ENCODE assay signal across 8 cellular contexts in genomic region chr3:78659386-78659987, GRCh38.
DNase-seq lines count a peak whose midpoint lies in the region; ATAC-seq, FAIRE-seq and TF ChIP-seq lines count a peak whose summit lies in the region.

No MANE protein-coding gene starts in this region.

- H3K9ac ChIP-seq in endothelial cell of umbilical vein (replicated peaks; ENCODE audit: extremely low read depth, insufficient read depth, low read length): no peak overlapping the region

- intact Hi-C loops in CD14-positive monocyte (cut with micrococcal nuclease): no loop called here
- intact Hi-C loops in PC-9 (cut with micrococcal nuclease; ENCODE audit: unreplicated experiment): loop anchor here (1.0 to 5.0 kb wide), 3 partner anchors 373 to 858 kb away; no protein-coding TSS in a partner anchor
- intact Hi-C loops in endothelial cell of umbilical vein (cut with micrococcal nuclease): loop anchor here (1.0 kb wide), 5 partner anchors 319 to 702 kb away; no protein-coding TSS in a partner anchor
- intact Hi-C loops in pancreas (cut with DNase I): loop anchor here in 1 of 3 donors (5.0 kb wide), 1 partner anchor 368 kb away; no protein-coding TSS in a partner anchor

- H3K9me1 ChIP-seq in endothelial cell of umbilical vein (replicated peaks; ENCODE audit: control insufficient read depth, extremely low read depth, insufficient read depth, low read length): no peaks in the 10 kb centered on the region

- no peaks in the 10 kb centered on the region for H3K27me3 Mint-ChIP-seq in CD14-positive monocyte (ENCODE audit: low read depth in 3 of 3)

- H3K4me1 Mint-ChIP-seq in CD14-positive monocyte: no peaks in the 10 kb centered on the region

- 44 to 45% methylated on average over 6 of the region's 6 CpGs for WGBS in pancreas, 2 donors

- H3K36me3 Mint-ChIP-seq in CD14-positive monocyte: no peaks in the 10 kb centered on the region

- H3K27ac Mint-ChIP-seq in CD14-positive monocyte: no peak overlapping the region

- H3K27me3 ChIP-seq in PC-9 (ENCODE audit: insufficient read depth, low read depth) (no peaks in the 10 kb centered on the region), endothelial cell of umbilical vein (ENCODE audit: control insufficient read depth in 2 of 2, insufficient read depth in 2 of 2, low read length in 2 of 2) (no peaks in the 10 kb centered on the region), pancreas (peaks cover 0 to 6% (median 1%) of the 10 kb centered on the region in 4 donors)

- no peaks in the 10 kb centered on the region for H3F3A ChIP-seq in PC-9 (ENCODE audit: insufficient read depth, low read depth)

- FAIRE-seq in endothelial cell of umbilical vein (lab: Jason Lieb, UNC): no peak
- peak; percentile 71 for FAIRE-seq in pancreas (lab: Jason Lieb, UNC)

- no peaks in the 10 kb centered on the region for H3K36me3 ChIP-seq in PC-9 (ENCODE audit: low read depth)
- H3K36me3 ChIP-seq in endothelial cell of umbilical vein (ENCODE audit: control insufficient read depth in 2 of 2, extremely low read depth in 1 of 2, insufficient read depth in 2 of 2, low read length in 2 of 2): no peaks in the 10 kb centered on the region
- H3K36me3 ChIP-seq in pancreas: no peaks in the 10 kb centered on the region

- H2AFZ ChIP-seq in PC-9 (no peak overlapping the region), endothelial cell of umbilical vein (ENCODE audit: low read depth, low read length) (no peak overlapping the region)

- H3K9me3 ChIP-seq in PC-9 (ENCODE audit: insufficient read depth, low read depth) (no peaks in the 10 kb centered on the region), endothelial cell of umbilical vein (replicated peaks; ENCODE audit: control insufficient read depth, insufficient read depth, low read length) (no peaks in the 10 kb centered on the region), pancreas (no peaks in the 10 kb centered on the region)

- no peak overlapping the region for H3K4me3 Mint-ChIP-seq in CD14-positive monocyte

- H3K9me3 Mint-ChIP-seq in CD14-positive monocyte: no peaks in the 10 kb centered on the region

- TF ChIP-seq POLR2A in endothelial cell of umbilical vein (IDR thresholded peaks at IDR 0.05; ENCODE audit: low read depth, low read length): no peak

- no peaks in the 10 kb centered on the region for H3K4me1 ChIP-seq in PC-9 (replicated peaks; ENCODE audit: insufficient read depth)
- no peaks in the 10 kb centered on the region for H3K4me1 ChIP-seq in endothelial cell of umbilical vein (ENCODE audit: control insufficient read depth, extremely low read depth, insufficient read depth, low read length)
- no peaks in the 10 kb centered on the region for H3K4me1 ChIP-seq in pancreas

- no TSS peak for BruUV-seq in PC-9 (replicated peaks; lab: Mats Ljungman, UMichigan)
- BruUV-seq in endothelial cell of umbilical vein (replicated peaks; lab: Mats Ljungman, UMichigan): no TSS peak

- TF ChIP-seq CTCF in CD14-positive monocyte (IDR thresholded peaks at IDR 0.05): peak; percentile 74
- TF ChIP-seq CTCF in GM12874 (IDR thresholded peaks at IDR 0.05; ENCODE audit: insufficient read depth, low read depth, low read length): 0 out of 2 replicates have a peak, but pooled peaks have one; percentile 24
- peak; percentile 86 for TF ChIP-seq CTCF in PC-9 (conservative IDR thresholded peaks at IDR 0.05)
- peak; percentile 20 to 29 for TF ChIP-seq CTCF in endothelial cell of umbilical vein (IDR thresholded peaks at IDR 0.05; ENCODE audit: extremely low read depth in 1 of 2, insufficient read depth in 1 of 2, low read depth in 1 of 2, low read length in 2 of 2)
- peak in 3 of 4 donors; percentile 29 to 60 (median 44) for TF ChIP-seq CTCF in pancreas (IDR thresholded peaks at IDR 0.05)

- POLR2A ChIA-PET in PC-9 (lab: Charles Lee; ENCODE audit: unreplicated experiment): no interaction called here
- POLR2A ChIA-PET in endothelial cell of umbilical vein (lab: Charles Lee): no interaction called here

- H3K79me2 ChIP-seq in PC-9 (ENCODE audit: low read depth): no peaks in the 10 kb centered on the region
- no peaks in the 10 kb centered on the region for H3K79me2 ChIP-seq in endothelial cell of umbilical vein (ENCODE audit: control insufficient read depth, insufficient read depth, low read length)

- peak in 1 of 4 donors; percentile 32 for ATAC-seq in pancreas
- no peak for ATAC-seq in HG03469 (IDR thresholded peaks at IDR 0.05; ENCODE audit: unreplicated experiment)
- ATAC-seq in HG03159 (IDR thresholded peaks at IDR 0.05; ENCODE audit: unreplicated experiment): no peak

- DNase-seq in CD14-positive monocyte (ENCODE audit: low spot score): no peak
- DNase-seq in PC-9: peak in 1 of 2 experiments; percentile 11
- peak; percentile 52 for DNase-seq in endothelial cell of umbilical vein (ENCODE audit: low read depth, low spot score)
- DNase-seq in pancreas: peak in 1 of 6 donors; percentile 18
- no peak for DNase-seq in NCI-H526 treated with DMSO at 0.1 percent for 48 hours (lab: John Stamatoyannopoulos, UW)

- CTCF ChIA-PET in PC-9 (lab: Charles Lee) (no interaction called here), endothelial cell of umbilical vein (lab: Charles Lee) (interaction anchor here (1.8 to 4.9 kb wide), 6 partner anchors 319 to 703 kb away, joined by 12 to 62 read pairs (median 32); no protein-coding TSS in a partner anchor)

- H4K20me1 ChIP-seq in PC-9 (ENCODE audit: insufficient read depth): no peaks in the 10 kb centered on the region
- no peaks in the 10 kb centered on the region for H4K20me1 ChIP-seq in endothelial cell of umbilical vein (replicated peaks; ENCODE audit: control insufficient read depth, extremely low read depth, insufficient read depth, low read length)

- no peak overlapping the region for H3K27ac ChIP-seq in PC-9
- H3K27ac ChIP-seq in endothelial cell of umbilical vein (ENCODE audit: insufficient read depth, low read depth, low read length): no peak overlapping the region
- no peak overlapping the region for H3K27ac ChIP-seq in pancreas

- 0 out of 2 replicates have a peak, but pooled peaks cover 2% of the 10 kb centered on the region for H3K9me2 ChIP-seq in PC-9 (ENCODE audit: insufficient read depth)

- H3K4me3 ChIP-seq in PC-9: no peak overlapping the region
- no peak overlapping the region for H3K4me3 ChIP-seq in endothelial cell of umbilical vein (replicated peaks in 1 of 3; ENCODE audit: insufficient read depth in 1 of 3, low read depth in 1 of 3, low read length in 3 of 3)
- H3K4me3 ChIP-seq in pancreas: no peak overlapping the region

- dilution Hi-C loops in endothelial cell of umbilical vein (cut with MboI; ENCODE audit: extremely low pct_ligation_motif_present, low sequenced_read_pairs): no loop called here

- no peak overlapping the region for H3K4me2 ChIP-seq in PC-9
- no peak overlapping the region for H3K4me2 ChIP-seq in endothelial cell of umbilical vein (ENCODE audit: insufficient read depth, low read length)

TF ChIP-seq in endothelial cell of umbilical vein, 7 proteins besides CTCF, POLR2A, EP300 and RAD21:
- TF ChIP-seq FOS (IDR thresholded peaks at IDR 0.05; ENCODE audit: borderline replicate concordance, insufficient read depth, low read length) (no peak), GATA2 (IDR thresholded peaks at IDR 0.05; ENCODE audit: insufficient read depth, insufficient read length, low read depth, low read length) (no peak), POLR2AphosphoS5 (IDR thresholded peaks at IDR 0.05; ENCODE audit: insufficient read depth, low read depth, low read length) (no peak), EZH2 (IDR thresholded peaks at IDR 0.05; ENCODE audit: borderline replicate concordance, low read depth, low read length, severe bottlenecking) (no peak), JUN (IDR thresholded peaks at IDR 0.05; ENCODE audit: borderline replicate concordance, insufficient read depth, insufficient read length, low read depth) (no peak), MAX (IDR thresholded peaks at IDR 0.05; ENCODE audit: insufficient read depth, insufficient read length) (no peak), MYC (IDR thresholded peaks at IDR 0.05; ENCODE audit: low read depth, low read length) (no peak)

Comparison
In these comparisons a context has a peak if more than half of its experiments do, and no peak if none do; other contexts are left out.
1. CTCF ChIP-seq: peak in every context shown above with its lines; median percentile 86 in PC-9; 74 in CD14-positive monocyte; 44 in pancreas; 24 in endothelial cell of umbilical vein; 24 in GM12874.
2. intact Hi-C loops: an anchor here in PC-9 (1.0 to 5.0 kb wide) and endothelial cell of umbilical vein (1.0 kb wide); none called in CD14-positive monocyte.